Comparison of ENCODE assay signal across 13 cellular contexts in the genomic region with DNA sequence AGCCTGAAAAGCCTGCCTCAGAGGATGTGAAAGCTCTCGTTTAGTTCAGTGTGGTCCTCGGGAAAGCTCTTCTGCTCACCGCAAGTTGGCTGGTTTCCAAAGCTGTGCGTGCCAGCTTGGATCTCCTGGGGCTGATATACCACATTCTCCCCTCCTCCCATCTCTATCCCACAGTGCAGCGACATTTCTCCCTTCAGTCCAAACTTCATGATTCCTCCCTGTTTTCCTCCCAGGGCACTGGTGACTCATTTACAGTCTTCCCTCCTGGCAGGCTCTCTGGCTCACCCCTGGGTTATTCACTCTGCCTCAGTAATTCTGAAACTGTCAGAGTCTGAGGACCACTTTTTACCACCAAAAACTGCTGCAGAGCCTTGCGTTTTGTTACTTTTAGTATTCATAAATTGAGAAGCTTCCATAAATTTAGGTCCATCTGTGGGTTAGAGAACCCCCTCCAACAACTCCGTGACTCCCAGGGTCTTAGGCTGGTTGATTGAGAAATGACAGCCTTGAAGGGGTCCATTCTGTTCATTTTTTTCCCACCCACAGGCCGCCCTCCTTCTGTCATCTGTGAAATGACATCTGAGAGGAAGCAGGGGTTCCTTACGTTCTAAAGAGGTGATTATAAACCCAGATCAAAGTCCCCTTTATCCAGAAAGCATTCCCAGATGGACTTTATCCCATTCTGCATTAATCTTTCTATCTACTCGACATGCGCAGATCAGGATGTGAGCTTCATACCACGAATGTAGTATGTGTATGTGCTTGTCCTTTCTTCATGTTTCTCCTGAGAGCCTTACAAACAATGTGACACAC. TPM values are rescaled to one million over a fixed set of nuclear protein-coding genes. Genes with fewer than 3 reads are reported as not detected.
DNase-seq lines count a peak whose midpoint lies in the region; ATAC-seq, FAIRE-seq and TF ChIP-seq lines count a peak whose summit lies in the region.
"Had no signal": no experiment of that assay in that cellular context is flagged by ENCODE, and none has a peak within 500 bp of the region (broad histone marks: within the 10 kb centered on the region; RNA-seq: fewer than 3 reads in every experiment).

No MANE protein-coding gene starts in this region.

- intact Hi-C loops in left ventricle myocardium superior (cut with micrococcal nuclease): no loop called here
- intact Hi-C loops in left ventricle myocardium inferior (cut with micrococcal nuclease): no loop called here

- peaks cover 43% of the 10 kb centered on the region for H3K27me3 ChIP-seq in left ventricle myocardium inferior (ENCODE audit: low read depth)
- H3K27me3 ChIP-seq: BLaER1 treated with 17β-estradiol and CSF1 and Interleukin-3, amounts not matched to agents 10 nM and 100 nM had no signal

- ATAC-seq in left ventricle myocardium superior (peak; percentile 40), HG03442 (IDR thresholded peaks at IDR 0.05; ENCODE audit: unreplicated experiment) (no peak)
- ATAC-seq: Right ventricle myocardium inferior had no signal

- no peak for DNase-seq in left ventricle myocardium superior
- DNase-seq in left ventricle myocardium inferior: no peak
- peak; percentile 72 for DNase-seq in SW480 (ENCODE audit: low spot score)
- DNase-seq in foreskin melanocyte: peak; percentile 15
- peak; percentile 84 for DNase-seq in urothelium cell line (ENCODE audit: low spot score)
- DNase-seq in coronary artery (ENCODE audit: low spot score): no peak
- DNase-seq in NCI-H2107 treated with DMSO at 0.1 percent for 48 hours (lab: John Stamatoyannopoulos, UW; ENCODE audit: unreplicated experiment): no peak
- DNase-seq: lower lobe of right lung; stimulated activated CD4-positive, alpha-beta T cell treated with anti-CD3 and anti-CD28 coated beads, Interleukin-2, amount 100 ng/mL, for 48 hours had no signal

- H3K27ac ChIP-seq in left ventricle myocardium inferior (replicated peaks): no peak overlapping the region
- H3K27ac ChIP-seq in coronary artery: no peak overlapping the region
- H3K27ac ChIP-seq: BLaER1 treated with 17β-estradiol and CSF1 and Interleukin-3, amounts not matched to agents 10 nM and 100 nM; lower lobe of right lung had no signal

- FAIRE-seq in urothelium cell line (lab: Jason Lieb, UNC): peak; percentile 66

- no peak for TF ChIP-seq CTCF in left ventricle myocardium inferior (IDR thresholded peaks at IDR 0.05; ENCODE audit: borderline replicate concordance)
- no peak for TF ChIP-seq CTCF in coronary artery (IDR thresholded peaks at IDR 0.05)

- H3K4me3 ChIP-seq in left ventricle myocardium inferior (no peak overlapping the region), coronary artery (no peak overlapping the region)
- H3K4me3 ChIP-seq: BLaER1 treated with 17β-estradiol and CSF1 and Interleukin-3, amounts not matched to agents 10 nM and 100 nM; lower lobe of right lung had no signal

- H3K36me3 ChIP-seq in left ventricle myocardium inferior: no peaks in the 10 kb centered on the region
- H3K36me3 ChIP-seq: BLaER1 treated with 17β-estradiol and CSF1 and Interleukin-3, amounts not matched to agents 10 nM and 100 nM; lower lobe of right lung had no signal

- H3K4me1 ChIP-seq in left ventricle myocardium inferior: peaks cover 25% of the 10 kb centered on the region

- H3K9me3 ChIP-seq in left ventricle myocardium inferior (replicated peaks): no peaks in the 10 kb centered on the region
- H3K9me3 ChIP-seq: BLaER1 treated with 17β-estradiol and CSF1 and Interleukin-3, amounts not matched to agents 10 nM and 100 nM; lower lobe of right lung had no signal

RNA-seq across cellular contexts. Expression of a gene that starts 6.1 kb away (rescaled TPM):
- total RNA-seq in left ventricle myocardium superior: not detected
- total RNA-seq in left ventricle myocardium inferior: not detected
- total RNA-seq: lower lobe of right lung, Right ventricle myocardium inferior, ureter had no signal

RNA-seq across cellular contexts. Expression of a gene that starts 8.4 kb away (rescaled TPM):
- total RNA-seq in left ventricle myocardium superior (not detected), left ventricle myocardium inferior (not detected)
- total RNA-seq: lower lobe of right lung, Right ventricle myocardium inferior, ureter had no signal

RNA-seq across cellular contexts. Expression of a gene that starts 19.0 kb away (rescaled TPM):
- not detected for total RNA-seq in left ventricle myocardium superior
- total RNA-seq in left ventricle myocardium inferior: not detected
- total RNA-seq: lower lobe of right lung, Right ventricle myocardium inferior, ureter had no signal

RNA-seq across cellular contexts. Expression of a gene that starts 42.0 kb away (rescaled TPM):
- total RNA-seq in left ventricle myocardium superior: not detected
- total RNA-seq in left ventricle myocardium inferior: not detected
- total RNA-seq: Right ventricle myocardium inferior had no signal

RNA-seq across cellular contexts. Expression of a gene that starts 58.3 kb away (rescaled TPM):
- total RNA-seq in left ventricle myocardium superior (21.9 TPM), left ventricle myocardium inferior (19.9 TPM)

Comparison
In these comparisons a context has a peak if more than half of its experiments do, and no peak if none do; other contexts are left out.
1. DNase-seq: peak in SW480 (single experiment), foreskin melanocyte (single experiment) and urothelium cell line (single experiment); none in left ventricle myocardium superior (single experiment), left ventricle myocardium inferior (single experiment), coronary artery (single experiment) and NCI-H2107 treated with DMSO at 0.1 percent for 48 hours (single experiment).